Comparison of ENCODE assay signal across 1 cellular context in genomic region chr20:61994546-61994945, GRCh38.
TF ChIP-seq lines count a peak whose summit lies in the region.

No MANE protein-coding gene starts in this region.

TF ChIP-seq in HepG2, 621 proteins besides CTCF, POLR2A, EP300 and RAD21 (continued from another document):
- TF ChIP-seq REST (IDR thresholded peaks at IDR 0.05; ENCODE audit: borderline replicate concordance in 1 of 2, low read depth in 1 of 2, low read length in 2 of 2) (no peak), ZNF687 (CRISPR knock-in tag; IDR thresholded peaks at IDR 0.05) (no peak), RBM22 (optimal IDR thresholded peaks at IDR 0.05; ENCODE audit: low read length) (peak; percentile 20), ZFP62 (CRISPR knock-in tag; IDR thresholded peaks at IDR 0.05) (no peak), MLLT10 (CRISPR knock-in tag; IDR thresholded peaks at IDR 0.05) (no peak)
